ENCODE assay signal across 21 cellular contexts in genomic region chr12:2638273-2639019, GRCh38.
"Had no signal": no experiment of that assay in that cellular context is flagged by ENCODE, and none has a peak within 500 bp of the region (broad histone marks: within the 10 kb centered on the region; RNA-seq: fewer than 3 reads in every experiment).

No MANE protein-coding gene starts in this region.

- H3K4me3 ChIP-seq: ascending aorta, breast epithelium, esophagus squamous epithelium, pancreas, testis, upper lobe of right lung had no signal

- H3K27ac ChIP-seq: breast epithelium, pancreas, testis, upper lobe of right lung, VCaP had no signal

- H3K36me3 ChIP-seq: breast epithelium, esophagus squamous epithelium, pancreas, upper lobe of right lung had no signal

- H3K9me3 ChIP-seq: ascending aorta, breast epithelium, esophagus squamous epithelium, pancreas, testis, upper lobe of right lung had no signal

- DNase-seq: activated CD4-positive, alpha-beta T cell treated with anti-CD3 and anti-CD28 coated beads for 1 hour; activated CD4-positive, alpha-beta T cell treated with anti-CD3 and anti-CD28 coated beads, Interleukin-2, amount 50 U/mL, for 4 hours; activated effector memory CD4-positive, alpha-beta T cell treated with anti-CD3 and anti-CD28 coated beads, Interleukin-2, amount 50 U/mL, for 16 hours; activated naive CD4-positive, alpha-beta T cell treated with anti-CD3 and anti-CD28 coated beads, Interleukin-2, amount 50 U/mL, for 16 hours; activated T-cell treated with anti-CD3 and anti-CD28 coated beads, Interleukin-2, amount 50 U/mL, for 72 hours; cerebellar nuclear complex; cortex of kidney; effector CD8-positive, alpha-beta T cell; esophagus squamous epithelium; immature natural killer cell; natural killer cell; pancreas; stimulated activated CD4-positive, alpha-beta T cell treated with anti-CD3 and anti-CD28 coated beads, Interleukin-4, amount 100 ng/mL, for 4 hours; T-helper 17 cell; testis; upper lobe of right lung had no signal

- H3K4me1 ChIP-seq: breast epithelium, pancreas had no signal

- FAIRE-seq: pancreas had no signal

- H3K27me3 ChIP-seq: ascending aorta, breast epithelium, pancreas, testis, upper lobe of right lung had no signal

- ATAC-seq: activated T-cell treated with anti-CD3 and anti-CD28 coated beads, Interleukin-2, amount 50 U/mL, for 72 hours; natural killer cell; pancreas; sciatic nerve; stimulated activated memory B cell treated with anti-CD40 and anti-IgM and Interleukin-4, amounts not matched to agents 10 μg/mL and 1 μg/mL and 100 μg/mL, for 72 hours; T-helper 17 cell; upper lobe of right lung had no signal
